In the genomic region with DNA sequence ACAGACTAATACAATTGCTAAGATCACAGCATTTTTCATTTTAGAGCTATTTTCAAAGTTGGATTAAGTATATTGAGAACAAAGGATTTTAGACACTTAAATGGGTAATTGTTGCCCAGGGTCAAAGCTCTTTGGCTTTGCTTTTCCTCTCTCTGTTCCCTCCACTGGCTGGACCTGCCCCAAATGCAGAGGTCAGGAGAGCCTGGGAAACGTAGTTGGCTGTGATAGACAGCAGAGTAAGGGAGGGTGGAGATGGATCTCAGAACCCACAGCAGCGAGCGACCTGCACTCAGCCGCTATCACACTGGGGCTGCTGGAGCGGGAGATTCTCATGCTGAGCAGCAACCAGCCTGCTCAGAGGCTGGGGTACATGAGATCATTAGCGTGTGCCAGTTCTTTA, we compare ENCODE assay signal across 18 cellular contexts.
"Had no signal": no experiment of that assay in that cellular context is flagged by ENCODE, and none has a peak within 500 bp of the region (broad histone marks: within the 10 kb centered on the region; RNA-seq: fewer than 3 reads in every experiment).

No MANE protein-coding gene starts in this region.

- H3K4me1 Mint-ChIP-seq: naive thymus-derived CD8-positive, alpha-beta T cell had no signal

- H3K36me3 Mint-ChIP-seq: naive thymus-derived CD8-positive, alpha-beta T cell had no signal

- H3K9me3 Mint-ChIP-seq: effector memory CD8-positive, alpha-beta T cell had no signal

- H3K79me2 ChIP-seq: hepatocyte had no signal

- H3K4me3 ChIP-seq: hepatocyte, mucosa of descending colon, right atrium auricular region, upper lobe of left lung, vagina had no signal

- H3K27me3 ChIP-seq: foreskin keratinocyte, hepatocyte, right atrium auricular region, upper lobe of left lung, vagina had no signal

- ATAC-seq: effector memory CD8-positive, alpha-beta T cell; left cardiac atrium; left ventricle myocardium superior; mucosa of descending colon; naive thymus-derived CD8-positive, alpha-beta T cell had no signal

- H2AFZ ChIP-seq: hepatocyte had no signal

- H3K9me3 ChIP-seq: mucosa of descending colon, right atrium auricular region, upper lobe of left lung, vagina had no signal

- H3K4me1 ChIP-seq: foreskin keratinocyte had no signal

- DNase-seq: cortex of kidney; effector memory CD8-positive, alpha-beta T cell; erythroblast; foreskin keratinocyte; head of caudate nucleus; kidney; left cardiac atrium; left ventricle myocardium superior; mammary epithelial cell; mucosa of descending colon; naive thymus-derived CD8-positive, alpha-beta T cell; small intestine; stimulated activated CD4-positive, alpha-beta T cell treated with anti-CD3 and anti-CD28 coated beads, Interleukin-2, amount 100 ng/mL, for 48 hours; stimulated activated naive CD4-positive, alpha-beta T cell treated with Interleukin-2 at 50 U/mL for 16 hours; upper lobe of left lung had no signal

- H3K27ac Mint-ChIP-seq: effector memory CD8-positive, alpha-beta T cell; naive thymus-derived CD8-positive, alpha-beta T cell had no signal

- FAIRE-seq: kidney, small intestine had no signal

- H3K36me3 ChIP-seq: right atrium auricular region, vagina had no signal

- H3K27ac ChIP-seq: foreskin keratinocyte, hepatocyte, right atrium auricular region, upper lobe of left lung, vagina had no signal

- H3K4me3 Mint-ChIP-seq: effector memory CD8-positive, alpha-beta T cell; naive thymus-derived CD8-positive, alpha-beta T cell had no signal

- H3K4me2 ChIP-seq: hepatocyte had no signal
